ENCODE assay signal across 21 cellular contexts in the genomic region with DNA sequence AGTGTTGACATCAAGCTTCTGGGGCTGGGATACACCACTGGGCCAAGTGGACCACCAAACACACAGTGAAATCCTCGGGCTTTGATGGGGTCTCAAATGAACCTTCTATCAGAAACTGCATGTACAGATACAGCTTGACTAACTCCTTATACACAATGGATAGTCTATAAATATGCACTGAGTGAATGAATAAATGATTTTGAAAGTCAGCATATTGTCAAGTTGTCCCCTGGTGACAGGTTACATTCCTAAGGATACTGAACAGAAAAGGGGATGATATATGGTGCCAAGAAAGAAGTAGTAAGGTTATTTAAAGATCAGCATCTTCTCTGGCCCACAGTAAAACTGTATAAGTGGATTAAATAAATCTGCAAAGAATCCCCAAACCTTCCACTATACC.
"Had no signal": no experiment of that assay in that cellular context is flagged by ENCODE, and none has a peak within 500 bp of the region (broad histone marks: within the 10 kb centered on the region; RNA-seq: fewer than 3 reads in every experiment).

No MANE protein-coding gene starts in this region.

- FAIRE-seq: astrocyte, RCC 7860 had no signal

- H3K27ac ChIP-seq: VCaP had no signal

- H3K9me3 ChIP-seq: MG63 had no signal

- H3K4me3 ChIP-seq: MG63 had no signal

- ATAC-seq: activated T-cell treated with anti-CD3 and anti-CD28 coated beads, Interleukin-2, amount 50 U/mL, for 4 hours; PC-3 had no signal

- DNase-seq: activated CD4-positive, alpha-beta memory T cell treated with anti-CD3 and anti-CD28 coated beads for 36 hours; activated CD4-positive, alpha-beta T cell treated with anti-CD3 and anti-CD28 coated beads, Interleukin-2, amount 10 ng/mL, durations not matched to agents 7 days and 5 days; activated CD4-positive, CD25-positive, alpha-beta regulatory T cell; activated CD8-positive, alpha-beta memory T cell treated with anti-CD3 and anti-CD28 coated beads for 24 hours; activated gamma-delta T cell; activated naive CD4-positive, alpha-beta T cell treated with anti-CD3 and anti-CD28 coated beads for 36 hours; activated T-cell treated with anti-CD3 and anti-CD28 coated beads, Interleukin-2, amount 50 U/mL, for 4 hours; amygdala; MG63; NCI-H1105; NCI-H1436; NCI-H1694 treated with DMSO at 0.1 percent for 48 hours; NCI-H2029 treated with DMSO at 0.1 percent for 48 hours; NCI-H524; PC-3; SIG-M5; T-helper 2 cell; T1000 had no signal

- H3K36me3 ChIP-seq: MG63 had no signal

- H3K27me3 ChIP-seq: MG63 had no signal
